ENCODE assay signal across 30 cellular contexts in genomic region chr3:4689021-4689420, GRCh38.
"Had no signal": no experiment of that assay in that cellular context is flagged by ENCODE, and none has a peak within 500 bp of the region (broad histone marks: within the 10 kb centered on the region; RNA-seq: fewer than 3 reads in every experiment).

No MANE protein-coding gene starts in this region.

- H3K4me1 ChIP-seq: psoas muscle, sigmoid colon, spleen, testis, tibial artery, transverse colon, upper lobe of right lung, uterus had no signal

- ATAC-seq: naive thymus-derived CD8-positive, alpha-beta T cell; natural killer cell treated with Interleukin-12 subunit alpha and Interleukin-12 subunit beta and Interleukin-15 and Interleukin-18, amount 100 ng/mL, for 72 hours; pancreas; psoas muscle; right cardiac atrium; right lobe of liver; stimulated activated memory B cell treated with anti-CD40 and anti-IgM and Interleukin-4, amounts not matched to agents 10 μg/mL and 1 μg/mL and 100 μg/mL, for 72 hours; stimulated activated naive CD8-positive, alpha-beta T cell treated with anti-CD3 and anti-CD28 coated beads, Interleukin-15, amount 100 ng/mL, for 72 hours; stimulated activated naive CD8-positive, alpha-beta T cell treated with anti-CD3 and anti-CD28 coated beads, Interleukin-15, Interleukin-2, amounts not matched to agents 100 U/mL and 50 U/mL, for 24 hours; upper lobe of right lung had no signal

- H3K4me3 ChIP-seq: pancreas, psoas muscle, right lobe of liver, sigmoid colon, skin epidermis, smooth muscle cell, spleen, suprapubic skin, testis, tibial artery, transverse colon, upper lobe of right lung, uterus had no signal

- H3K27me3 ChIP-seq: neutrophil, pancreas, right lobe of liver, sigmoid colon, spleen, suprapubic skin, testis, tibial artery, transverse colon, upper lobe of right lung, uterus had no signal

- DNase-seq: naive thymus-derived CD8-positive, alpha-beta T cell; nephron progenitor cell; nucleus accumbens; pancreas; posterior cingulate gyrus; psoas muscle; right cardiac atrium; right lobe of liver; sigmoid colon; spleen; stimulated activated CD4-positive, alpha-beta T cell treated with anti-CD3 and anti-CD28 coated beads, Interleukin-12 subunit alpha, Interleukin-12 subunit beta, amount 100 ng/mL, for 4 hours; stimulated activated CD4-positive, alpha-beta T cell treated with anti-CD3 and anti-CD28 coated beads, Interleukin-1b, Interleukin-23, amount 100 ng/mL, for 48 hours; stimulated activated CD4-positive, alpha-beta T cell treated with anti-CD3 and anti-CD28 coated beads, Interleukin-4, amount 100 ng/mL, for 1 hour; stimulated activated CD4-positive, alpha-beta T cell treated with anti-CD3 and anti-CD28 coated beads, Interleukin-4, amount 100 ng/mL, for 4 hours; stimulated activated CD8-positive, alpha-beta memory T cell treated with anti-CD3 and anti-CD28 coated beads, Interleukin-4, amount 100 ng/mL, for 48 hours; stimulated activated naive CD4-positive, alpha-beta T cell; stimulated activated naive CD8-positive, alpha-beta T cell treated with anti-CD3 and anti-CD28 coated beads, Interleukin-15, amount 100 ng/mL, for 72 hours; stimulated activated naive CD8-positive, alpha-beta T cell treated with anti-CD3 and anti-CD28 coated beads, Interleukin-15, Interleukin-2, amounts not matched to agents 100 U/mL and 50 U/mL, for 24 hours; substantia nigra; tibial artery; transverse colon; upper lobe of right lung had no signal

- H3K36me3 ChIP-seq: uterus had no signal

- H3K9me3 ChIP-seq: neutrophil, pancreas, psoas muscle, right lobe of liver, sigmoid colon, suprapubic skin, testis, tibial artery, upper lobe of right lung, uterus had no signal

- H3K27ac ChIP-seq: neutrophil, pancreas, psoas muscle, right lobe of liver, sigmoid colon, skin epidermis, spleen, suprapubic skin, testis, tibial artery, transverse colon, upper lobe of right lung had no signal

- H3K4me2 ChIP-seq: smooth muscle cell had no signal
